16 cellular contexts compared by ENCODE assay signal in genomic region chr4:77788990-77789389, GRCh38. TPM values are rescaled to one million over a fixed set of nuclear protein-coding genes. Genes with fewer than 3 reads are reported as not detected.
DNase-seq lines count a peak whose midpoint lies in the region; ATAC-seq and TF ChIP-seq lines count a peak whose summit lies in the region.
"Had no signal": no experiment of that assay in that cellular context is flagged by ENCODE, and none has a peak within 500 bp of the region (broad histone marks: within the 10 kb centered on the region; RNA-seq: fewer than 3 reads in every experiment).

No MANE protein-coding gene starts in this region.

- no peak overlapping the region for H2AFZ ChIP-seq in PC-3 (ENCODE audit: low read length)

- H3K27me3 ChIP-seq in CD4-positive, CD25-positive, alpha-beta regulatory T cell (ENCODE audit: control insufficient read depth, insufficient read depth, low read length), result no peaks in the 10 kb centered on the region
- no peaks in the 10 kb centered on the region for H3K27me3 ChIP-seq in PC-3 (ENCODE audit: low read length)
- H3K27me3 ChIP-seq: BLaER1 had no signal

- H3K27ac ChIP-seq in CD4-positive, CD25-positive, alpha-beta regulatory T cell (ENCODE audit: insufficient read depth, low read length, poor library complexity, severe bottlenecking), result peak overlapping the region; percentile 5
- no peak overlapping the region for H3K27ac ChIP-seq in PC-3 (ENCODE audit: low read length)
- H3K27ac ChIP-seq: BLaER1 had no signal

- H3K36me3 Mint-ChIP-seq in activated CD4-positive, alpha-beta memory T cell treated with anti-CD3 and anti-CD28 coated beads for 36 hours, result peaks cover 5% of the 10 kb centered on the region
- H3K36me3 Mint-ChIP-seq in activated CD4-positive, alpha-beta memory T cell treated with anti-CD3 and anti-CD28 coated beads, Interleukin-2, amount 10 ng/mL, durations not matched to agents 7 days and 5 days (ENCODE audit: low read depth), result peaks cover 8% of the 10 kb centered on the region
- peaks cover 16% of the 10 kb centered on the region for H3K36me3 Mint-ChIP-seq in CD4-positive, CD25-positive, alpha-beta regulatory T cell
- peaks cover 0 to 31% (median 6%) of the 10 kb centered on the region in 3 donors for H3K36me3 Mint-ChIP-seq in naive thymus-derived CD8-positive, alpha-beta T cell

- no peak overlapping the region for H3K27ac Mint-ChIP-seq in activated CD4-positive, alpha-beta memory T cell treated with anti-CD3 and anti-CD28 coated beads for 36 hours
- H3K27ac Mint-ChIP-seq in activated CD4-positive, alpha-beta memory T cell treated with anti-CD3 and anti-CD28 coated beads, Interleukin-2, amount 10 ng/mL, durations not matched to agents 7 days and 5 days, result no peak overlapping the region
- H3K27ac Mint-ChIP-seq in CD4-positive, CD25-positive, alpha-beta regulatory T cell, result peak overlapping the region in 1 of 3 donors; percentile 51
- peak overlapping the region in 7 of 10 donors; percentile 3 to 69 (median 29) for H3K27ac Mint-ChIP-seq in naive thymus-derived CD8-positive, alpha-beta T cell
- H3K27ac Mint-ChIP-seq: H9 had no signal

- no peak overlapping the region for H3K4me2 ChIP-seq in PC-3 (ENCODE audit: low read length)
- H3K4me2 ChIP-seq: BLaER1 had no signal

- peaks cover 66% of the 10 kb centered on the region for H3K4me1 Mint-ChIP-seq in activated CD4-positive, alpha-beta memory T cell treated with anti-CD3 and anti-CD28 coated beads for 36 hours (ENCODE audit: low read depth)
- H3K4me1 Mint-ChIP-seq in activated CD4-positive, alpha-beta memory T cell treated with anti-CD3 and anti-CD28 coated beads, Interleukin-2, amount 10 ng/mL, durations not matched to agents 7 days and 5 days, result peaks cover 22% of the 10 kb centered on the region
- peaks cover 53 to 89% (median 63%) of the 10 kb centered on the region in 4 donors for H3K4me1 Mint-ChIP-seq in CD4-positive, CD25-positive, alpha-beta regulatory T cell
- peaks cover 28 to 87% (median 71%) of the 10 kb centered on the region in 4 donors for H3K4me1 Mint-ChIP-seq in naive thymus-derived CD8-positive, alpha-beta T cell
- H3K4me1 Mint-ChIP-seq: H9 had no signal

- CTCF ChIA-PET in activated CD4-positive, alpha-beta memory T cell treated with anti-CD3 and anti-CD28 coated beads for 36 hours (lab: Charles Lee), result no interaction called here
- CTCF ChIA-PET in activated CD4-positive, alpha-beta memory T cell treated with anti-CD3 and anti-CD28 coated beads, Interleukin-2, amount 10 ng/mL, durations not matched to agents 7 days and 5 days (lab: Charles Lee), result interaction anchor here (1.3 kb wide), 1 partner anchor 12 kb away, joined by 3 read pairs; no protein-coding TSS in a partner anchor
- CTCF ChIA-PET in PC-3 (lab: Charles Lee), result no interaction called here

- peaks cover 13% of the 10 kb centered on the region for H3K36me3 ChIP-seq in CD4-positive, CD25-positive, alpha-beta regulatory T cell (ENCODE audit: control insufficient read depth, insufficient read depth, low read length)
- H3K36me3 ChIP-seq in PC-3 (ENCODE audit: low read depth, low read length), result no peaks in the 10 kb centered on the region

- peak; percentile 36 for DNase-seq in activated CD4-positive, alpha-beta memory T cell treated with anti-CD3 and anti-CD28 coated beads for 36 hours
- DNase-seq in activated CD4-positive, alpha-beta memory T cell treated with anti-CD3 and anti-CD28 coated beads, Interleukin-2, amount 10 ng/mL, durations not matched to agents 7 days and 5 days, result no peak
- DNase-seq in CD4-positive, CD25-positive, alpha-beta regulatory T cell, result no peak
- DNase-seq in PC-3 (no peak), NCI-H1694 (lab: John Stamatoyannopoulos, UW) (no peak), NCI-H226 (no peak)
- DNase-seq in naive thymus-derived CD8-positive, alpha-beta T cell, result no peak
- DNase-seq: 8988T, AML-193, DMS79 treated with DMSO at 0.1 percent for 48 hours, EL, GOT3, H9 had no signal

- H3K4me3 Mint-ChIP-seq in activated CD4-positive, alpha-beta memory T cell treated with anti-CD3 and anti-CD28 coated beads for 36 hours, result no peak overlapping the region
- no peak overlapping the region for H3K4me3 Mint-ChIP-seq in activated CD4-positive, alpha-beta memory T cell treated with anti-CD3 and anti-CD28 coated beads, Interleukin-2, amount 10 ng/mL, durations not matched to agents 7 days and 5 days
- H3K4me3 Mint-ChIP-seq in CD4-positive, CD25-positive, alpha-beta regulatory T cell, result peak overlapping the region in 2 of 4 donors; percentile 21 to 52
- H3K4me3 Mint-ChIP-seq in naive thymus-derived CD8-positive, alpha-beta T cell, result peak overlapping the region in 5 of 10 donors; percentile 8 to 41 (median 19)
- H3K4me3 Mint-ChIP-seq: H9 had no signal

- peaks cover 18% of the 10 kb centered on the region; the same call in 1 of the 2 replicates for H3K79me2 ChIP-seq in PC-3 (ENCODE audit: low read length)

- no peaks in the 10 kb centered on the region for H3K9me2 ChIP-seq in PC-3 (replicated peaks; ENCODE audit: low read length)

- BruUV-seq in PC-3 (replicated peaks; lab: Mats Ljungman, UMichigan), result no TSS peak

- no peak for TF ChIP-seq CTCF in PC-3 (conservative IDR thresholded peaks at IDR 0.05; ENCODE audit: low read depth, low read length)

- no peak overlapping the region for H3K9ac ChIP-seq in PC-3 (ENCODE audit: low read length)
- H3K9ac ChIP-seq: BLaER1 had no signal

- no peaks in the 10 kb centered on the region for H3K9me3 ChIP-seq in CD4-positive, CD25-positive, alpha-beta regulatory T cell (ENCODE audit: control insufficient read depth in 2 of 2, low read length in 2 of 2)
- no peaks in the 10 kb centered on the region for H3K9me3 ChIP-seq in PC-3 (ENCODE audit: low read length)
- H3K9me3 ChIP-seq: BLaER1 had no signal

- no peak for ATAC-seq in CD4-positive, CD25-positive, alpha-beta regulatory T cell (ENCODE audit: low read depth in 2 of 2)
- ATAC-seq in PC-3, result peak; percentile 15; the same call in 1 of the 2 replicates
- ATAC-seq in naive thymus-derived CD8-positive, alpha-beta T cell, result no peak
- ATAC-seq in GM21526 (IDR thresholded peaks at IDR 0.05; ENCODE audit: low FRiP score, unreplicated experiment), result no peak
- ATAC-seq: HepG2 had no signal

- H3K9me3 Mint-ChIP-seq in activated CD4-positive, alpha-beta memory T cell treated with anti-CD3 and anti-CD28 coated beads for 36 hours, result no peaks in the 10 kb centered on the region
- H3K9me3 Mint-ChIP-seq in activated CD4-positive, alpha-beta memory T cell treated with anti-CD3 and anti-CD28 coated beads, Interleukin-2, amount 10 ng/mL, durations not matched to agents 7 days and 5 days, result no peaks in the 10 kb centered on the region
- H3K9me3 Mint-ChIP-seq in CD4-positive, CD25-positive, alpha-beta regulatory T cell, result no peaks in the 10 kb centered on the region
- H3K9me3 Mint-ChIP-seq in naive thymus-derived CD8-positive, alpha-beta T cell, result no peaks in the 10 kb centered on the region
- H3K9me3 Mint-ChIP-seq: H9 had no signal

- intact Hi-C loops in activated CD4-positive, alpha-beta memory T cell treated with anti-CD3 and anti-CD28 coated beads for 36 hours (cut with micrococcal nuclease), result loop anchor here (5.0 kb wide), 1 partner anchor 52 kb away; no protein-coding TSS in a partner anchor
- intact Hi-C loops in PC-3 (cut with micrococcal nuclease), result no loop called here

- POLR2A ChIA-PET in activated CD4-positive, alpha-beta memory T cell treated with anti-CD3 and anti-CD28 coated beads for 36 hours (lab: Charles Lee), result no interaction called here
- POLR2A ChIA-PET in activated CD4-positive, alpha-beta memory T cell treated with anti-CD3 and anti-CD28 coated beads, Interleukin-2, amount 10 ng/mL, durations not matched to agents 7 days and 5 days (lab: Charles Lee), result interaction anchor here (1.6 kb wide), 1 partner anchor 31 kb away, joined by 5 read pairs; no protein-coding TSS in a partner anchor
- POLR2A ChIA-PET in PC-3 (lab: Charles Lee; ENCODE audit: unreplicated experiment), result no interaction called here
- POLR2A ChIA-PET in naive thymus-derived CD8-positive, alpha-beta T cell (lab: Charles Lee), result interaction anchor here (1.2 to 2.3 kb wide), 2 partner anchors 11 to 29 kb away, joined by 4 to 10 read pairs; partner anchors contain the start of gene CNOT6L

- H3F3A ChIP-seq in PC-3 (ENCODE audit: low read length, unreplicated experiment), result no peaks in the 10 kb centered on the region

- H3K4me3 ChIP-seq in CD4-positive, CD25-positive, alpha-beta regulatory T cell (ENCODE audit: low read depth, low read length), result peak overlapping the region; percentile 53
- H3K4me3 ChIP-seq in PC-3 (ENCODE audit: low read length), result no peak overlapping the region
- H3K4me3 ChIP-seq: BLaER1 had no signal

- H4K20me1 ChIP-seq in PC-3 (ENCODE audit: low read length), result no peaks in the 10 kb centered on the region

- H3K4me1 ChIP-seq in CD4-positive, CD25-positive, alpha-beta regulatory T cell (ENCODE audit: control insufficient read depth, insufficient read depth, low read length, poor library complexity, severe bottlenecking), result peaks cover 72% of the 10 kb centered on the region
- H3K4me1 ChIP-seq in PC-3 (ENCODE audit: insufficient read depth, low read length), result no peaks in the 10 kb centered on the region
- H3K4me1 ChIP-seq: BLaER1 had no signal

- H3K27me3 Mint-ChIP-seq in activated CD4-positive, alpha-beta memory T cell treated with anti-CD3 and anti-CD28 coated beads for 36 hours, result no peaks in the 10 kb centered on the region
- no peaks in the 10 kb centered on the region for H3K27me3 Mint-ChIP-seq in activated CD4-positive, alpha-beta memory T cell treated with anti-CD3 and anti-CD28 coated beads, Interleukin-2, amount 10 ng/mL, durations not matched to agents 7 days and 5 days
- H3K27me3 Mint-ChIP-seq in CD4-positive, CD25-positive, alpha-beta regulatory T cell, result no peaks in the 10 kb centered on the region
- no peaks in the 10 kb centered on the region for H3K27me3 Mint-ChIP-seq in naive thymus-derived CD8-positive, alpha-beta T cell

RNA-seq across cellular contexts. Expression of gene CNOT6L, which starts 30.2 kb away (rescaled TPM):
- 100 to 1,000 TPM; 106 to 111 TPM for total RNA-seq in activated CD4-positive, alpha-beta memory T cell treated with anti-CD3 and anti-CD28 coated beads for 36 hours
- 100 to 1,000 TPM; 119 to 122 TPM for total RNA-seq in activated CD4-positive, alpha-beta memory T cell treated with anti-CD3 and anti-CD28 coated beads, Interleukin-2, amount 10 ng/mL, durations not matched to agents 7 days and 5 days
- 237 TPM for total RNA-seq in CD4-positive, CD25-positive, alpha-beta regulatory T cell
- polyA plus RNA-seq in CD4-positive, CD25-positive, alpha-beta regulatory T cell, result 10 to 100 TPM; 44.1 to 55.5 (median 51.2) TPM
- total RNA-seq in PC-3 (2014; rRNA removed), result 2.6 and 5.4 TPM in 2 replicates
- 100 to 1,000 TPM; 227 to 231 TPM for total RNA-seq in naive thymus-derived CD8-positive, alpha-beta T cell
- 10 to 100 TPM; 58.3 to 61.5 (median 60.2) TPM for polyA plus RNA-seq in naive thymus-derived CD8-positive, alpha-beta T cell

Comparison
In these comparisons a context has a peak if more than half of its experiments do, and no peak if none do; other contexts are left out.
1. POLR2A ChIA-PET loops: an anchor here in activated CD4-positive, alpha-beta memory T cell treated with anti-CD3 and anti-CD28 coated beads, Interleukin-2, amount 10 ng/mL, durations not matched to agents 7 days and 5 days (1.6 kb wide) and naive thymus-derived CD8-positive, alpha-beta T cell (1.2 to 2.3 kb wide); none called in activated CD4-positive, alpha-beta memory T cell treated with anti-CD3 and anti-CD28 coated beads for 36 hours and PC-3.
2. H3K27ac Mint-ChIP-seq: peak in naive thymus-derived CD8-positive, alpha-beta T cell (7 of 10); none in activated CD4-positive, alpha-beta memory T cell treated with anti-CD3 and anti-CD28 coated beads for 36 hours (single experiment) and activated CD4-positive, alpha-beta memory T cell treated with anti-CD3 and anti-CD28 coated beads, Interleukin-2, amount 10 ng/mL, durations not matched to agents 7 days and 5 days (single experiment).
3. RNA of gene CNOT6L, which starts 30.2 kb away (total RNA-seq): 237 TPM in CD4-positive, CD25-positive, alpha-beta regulatory T cell (single experiment), 227 to 231 TPM in naive thymus-derived CD8-positive, alpha-beta T cell, 119 to 122 TPM in activated CD4-positive, alpha-beta memory T cell treated with anti-CD3 and anti-CD28 coated beads, Interleukin-2, amount 10 ng/mL, durations not matched to agents 7 days and 5 days and 106 to 111 TPM in activated CD4-positive, alpha-beta memory T cell treated with anti-CD3 and anti-CD28 coated beads for 36 hours; 2.6 to 5.4 TPM in PC-3; every median in the first group is over 10 times any median in the second.